ENCODE assay signal across 8 cellular contexts in the genomic region with DNA sequence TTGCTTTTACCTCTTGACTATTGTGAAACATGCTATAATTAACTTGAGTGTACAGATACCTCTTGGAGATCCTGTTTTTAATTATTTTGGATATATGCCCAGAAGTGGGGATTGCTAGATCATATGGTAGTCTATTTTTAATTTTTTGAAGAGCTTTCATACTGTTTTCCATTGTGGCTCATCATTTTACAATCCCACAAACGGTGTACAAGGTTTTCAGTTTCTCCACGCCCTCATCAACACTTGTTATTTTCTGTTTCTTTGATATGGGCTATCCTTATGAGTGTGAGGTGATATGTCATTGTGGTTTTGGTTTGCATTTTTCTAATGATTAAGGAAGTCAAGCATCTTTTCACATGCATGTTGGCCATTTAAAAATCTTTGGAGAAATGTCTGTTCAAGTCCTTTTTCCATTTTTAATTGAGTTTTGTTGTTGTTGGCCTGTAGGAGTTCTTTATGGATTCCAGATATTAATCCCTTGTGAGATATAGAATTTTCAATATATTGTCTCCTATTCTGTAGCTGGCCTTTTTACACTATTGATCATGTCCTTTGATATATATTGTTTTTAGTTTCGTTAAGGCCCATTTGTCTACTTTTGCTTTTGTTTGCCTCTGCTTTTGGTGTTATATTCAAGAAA.
DNase-seq lines count a peak whose midpoint lies in the region; ATAC-seq and TF ChIP-seq lines count a peak whose summit lies in the region.

No MANE protein-coding gene starts in this region.

- no peaks in the 10 kb centered on the region for H3K27me3 Mint-ChIP-seq in stimulated activated naive CD8-positive, alpha-beta T cell treated with anti-CD3 and anti-CD28 coated beads, Interleukin-15, Interleukin-2, amounts not matched to agents 100 ng/mL and 50 ng/mL, for 24 hours

- peak overlapping the region; percentile 61 for H3K4me3 Mint-ChIP-seq in stimulated activated naive CD8-positive, alpha-beta T cell treated with anti-CD3 and anti-CD28 coated beads, Interleukin-15, Interleukin-2, amounts not matched to agents 100 ng/mL and 50 ng/mL, for 24 hours

- peaks cover 92% of the 10 kb centered on the region for H3K4me1 Mint-ChIP-seq in stimulated activated naive CD8-positive, alpha-beta T cell treated with anti-CD3 and anti-CD28 coated beads, Interleukin-15, Interleukin-2, amounts not matched to agents 100 ng/mL and 50 ng/mL, for 24 hours (ENCODE audit: low read depth)

- H3K9me3 Mint-ChIP-seq in stimulated activated naive CD8-positive, alpha-beta T cell treated with anti-CD3 and anti-CD28 coated beads, Interleukin-15, Interleukin-2, amounts not matched to agents 100 ng/mL and 50 ng/mL, for 24 hours, result peaks cover 9% of the 10 kb centered on the region

- peaks cover 92% of the 10 kb centered on the region for H3K36me3 Mint-ChIP-seq in stimulated activated naive CD8-positive, alpha-beta T cell treated with anti-CD3 and anti-CD28 coated beads, Interleukin-15, Interleukin-2, amounts not matched to agents 100 ng/mL and 50 ng/mL, for 24 hours (ENCODE audit: low read depth)

- ATAC-seq in GM21528 (IDR thresholded peaks at IDR 0.05; ENCODE audit: low FRiP score, unreplicated experiment), result peak; percentile 61

- H3K4me3 ChIP-seq in GM12865 (ENCODE audit: low read depth, low read length), result no peak overlapping the region

- H3K27ac Mint-ChIP-seq in stimulated activated naive CD8-positive, alpha-beta T cell treated with anti-CD3 and anti-CD28 coated beads, Interleukin-15, Interleukin-2, amounts not matched to agents 100 ng/mL and 50 ng/mL, for 24 hours, result peak overlapping the region; percentile 88

- no peak for TF ChIP-seq CTCF in GM12865 (IDR thresholded peaks at IDR 0.05; ENCODE audit: insufficient read depth, low read depth, low read length, missing control alignments)

- DNase-seq in GM12865 (ENCODE audit: low read depth) (peak; percentile 83), MV-4-11 (lab: John Stamatoyannopoulos, UW) (peak; percentile 1), astrocyte of the hippocampus (ENCODE audit: low read depth, low spot score) (peak; percentile 31), amygdala (lab: John Stamatoyannopoulos, UW) (no peak), nucleus accumbens (lab: John Stamatoyannopoulos, UW) (no peak)
- no peak for DNase-seq in NK-92 treated with Interleukin-12 subunit alpha and Interleukin-12 subunit beta, amount 100 ng/mL, for 24 hours (lab: John Stamatoyannopoulos, UW)

Comparison
In these comparisons a context has a peak if more than half of its experiments do, and no peak if none do; other contexts are left out.
1. DNase-seq: peak in GM12865 (single experiment), MV-4-11 (single experiment) and astrocyte of the hippocampus (single experiment); none in amygdala (0 of 56), NK-92 treated with Interleukin-12 subunit alpha and Interleukin-12 subunit beta, amount 100 ng/mL, for 24 hours (single experiment) and nucleus accumbens (0 of 56).